8 cellular contexts compared by ENCODE assay signal in the genomic region with DNA sequence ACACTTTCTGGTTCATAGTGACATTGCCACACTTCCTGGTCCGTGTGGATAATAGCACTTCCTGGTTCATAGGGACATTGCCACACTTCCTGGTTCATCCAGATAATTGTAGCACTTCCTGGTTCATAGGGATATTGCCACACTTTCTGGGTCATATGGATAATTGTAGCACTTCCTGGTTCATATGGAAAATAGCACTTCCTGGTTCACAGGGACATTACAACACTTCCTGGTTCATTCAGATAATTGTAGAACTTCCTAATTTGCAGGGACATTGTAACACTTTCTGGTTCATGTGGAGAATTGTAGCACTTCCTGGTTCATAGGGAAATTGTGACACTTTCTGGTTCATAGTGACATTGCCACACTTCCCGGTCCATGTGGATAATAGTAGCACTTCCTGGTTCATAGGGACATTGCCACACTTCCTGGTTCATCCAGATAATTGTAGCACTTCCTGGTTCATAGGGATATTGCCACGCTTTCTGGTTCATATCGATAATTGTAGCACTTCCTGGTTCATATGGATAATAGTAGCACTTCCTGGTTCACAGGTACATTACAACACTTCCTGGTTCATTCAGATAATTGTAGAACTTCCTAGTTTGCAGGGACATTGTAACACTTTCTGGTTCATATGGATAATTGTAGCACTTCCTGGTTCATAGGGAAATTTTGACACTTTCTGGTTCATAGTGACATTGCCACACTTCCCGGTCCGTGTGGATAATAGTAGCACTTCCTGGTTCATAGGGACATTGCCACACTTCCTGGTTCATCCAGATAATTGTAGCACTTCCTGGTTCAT. TPM values are rescaled to one million over a fixed set of nuclear protein-coding genes. Genes with fewer than 3 reads are reported as not detected.
DNase-seq lines count a peak whose midpoint lies in the region; ATAC-seq and TF ChIP-seq lines count a peak whose summit lies in the region.
"Not testable (repeated sequence)": the region's sequence is repeated elsewhere in the genome, so short reads cannot be mapped to it uniquely, and the experiment has no call there.

No MANE protein-coding gene starts in this region.

- peak overlapping the region; percentile 64 for H3K27ac ChIP-seq in suprapubic skin

- not testable (repeated sequence) for DNase-seq in CD14-positive monocyte (ENCODE audit: low spot score); natural killer cell treated with Interleukin-12 subunit alpha and Interleukin-12 subunit beta and Interleukin-15 and Interleukin-18, amount 100 ng/mL, for 72 hours (ENCODE audit: low spot score); suprapubic skin (ENCODE audit: low spot score in 2 of 2)
- DNase-seq in RKO (ENCODE audit: low spot score) = peak; percentile 95
- DNase-seq in activated CD4-positive, alpha-beta memory T cell treated with anti-CD3 and anti-CD28 coated beads for 36 hours = peak; percentile 38
- peak; percentile 40 to 66 (median 47) for DNase-seq in effector memory CD8-positive, alpha-beta T cell

- H3K27me3 ChIP-seq in suprapubic skin = not testable (repeated sequence)

- not testable (repeated sequence) for H3K4me3 Mint-ChIP-seq in CD14-positive monocyte
- peak overlapping the region; percentile 61 to 91 (median 82) for H3K4me3 Mint-ChIP-seq in IgD-negative memory B cell
- H3K4me3 Mint-ChIP-seq in activated CD4-positive, alpha-beta memory T cell treated with anti-CD3 and anti-CD28 coated beads for 36 hours = peak overlapping the region; percentile 59
- peak overlapping the region; percentile 67 for H3K4me3 Mint-ChIP-seq in activated naive CD4-positive, alpha-beta T cell treated with anti-CD3 and anti-CD28 coated beads, Interleukin-2, amount 50 U/mL, for 24 hours
- H3K4me3 Mint-ChIP-seq in effector memory CD8-positive, alpha-beta T cell = peak overlapping the region; percentile 75
- H3K4me3 Mint-ChIP-seq in natural killer cell treated with Interleukin-12 subunit alpha and Interleukin-12 subunit beta and Interleukin-15 and Interleukin-18, amount 100 ng/mL, for 72 hours = peak overlapping the region; percentile 72

- peaks cover 18% of the 10 kb centered on the region for H3K36me3 ChIP-seq in suprapubic skin

- H3K9me3 ChIP-seq in suprapubic skin = not testable (repeated sequence)

- POLR2A ChIA-PET in activated CD4-positive, alpha-beta memory T cell treated with anti-CD3 and anti-CD28 coated beads for 36 hours (lab: Charles Lee) = not testable (repeated sequence)

- H3K9me3 Mint-ChIP-seq in CD14-positive monocyte (peaks cover 33 to 53% (median 49%) of the 10 kb centered on the region in 7 donors), IgD-negative memory B cell (peaks cover 12 to 45% (median 35%) of the 10 kb centered on the region in 3 donors)
- peaks cover 42% of the 10 kb centered on the region for H3K9me3 Mint-ChIP-seq in activated CD4-positive, alpha-beta memory T cell treated with anti-CD3 and anti-CD28 coated beads for 36 hours
- H3K9me3 Mint-ChIP-seq in activated naive CD4-positive, alpha-beta T cell treated with anti-CD3 and anti-CD28 coated beads, Interleukin-2, amount 50 U/mL, for 24 hours = peaks cover 26% of the 10 kb centered on the region
- peaks cover 24 to 29% of the 10 kb centered on the region in 2 donors for H3K9me3 Mint-ChIP-seq in effector memory CD8-positive, alpha-beta T cell
- H3K9me3 Mint-ChIP-seq in natural killer cell treated with Interleukin-12 subunit alpha and Interleukin-12 subunit beta and Interleukin-15 and Interleukin-18, amount 100 ng/mL, for 72 hours = peaks cover 42% of the 10 kb centered on the region

- not testable (repeated sequence) for TF ChIP-seq EP300 in suprapubic skin (IDR thresholded peaks at IDR 0.05)

- H3K4me1 Mint-ChIP-seq in CD14-positive monocyte = not testable (repeated sequence)
- peaks cover 10 to 34% (median 20%) of the 10 kb centered on the region in 3 donors for H3K4me1 Mint-ChIP-seq in IgD-negative memory B cell
- H3K4me1 Mint-ChIP-seq in activated CD4-positive, alpha-beta memory T cell treated with anti-CD3 and anti-CD28 coated beads for 36 hours (ENCODE audit: low read depth) = peaks cover 34% of the 10 kb centered on the region
- H3K4me1 Mint-ChIP-seq in activated naive CD4-positive, alpha-beta T cell treated with anti-CD3 and anti-CD28 coated beads, Interleukin-2, amount 50 U/mL, for 24 hours = peaks cover 47% of the 10 kb centered on the region
- H3K4me1 Mint-ChIP-seq in effector memory CD8-positive, alpha-beta T cell (ENCODE audit: low read depth in 2 of 2) = peaks cover 33 to 43% of the 10 kb centered on the region in 2 donors
- peaks cover 52% of the 10 kb centered on the region in 2 donors for H3K4me1 Mint-ChIP-seq in natural killer cell treated with Interleukin-12 subunit alpha and Interleukin-12 subunit beta and Interleukin-15 and Interleukin-18, amount 100 ng/mL, for 72 hours (ENCODE audit: low read depth in 2 of 2)

- intact Hi-C loops in CD14-positive monocyte (cut with micrococcal nuclease) = loop anchor here (5.0 kb wide), 3 partner anchors 66 to 81 kb away; no protein-coding TSS in a partner anchor
- intact Hi-C loops in activated CD4-positive, alpha-beta memory T cell treated with anti-CD3 and anti-CD28 coated beads for 36 hours (cut with micrococcal nuclease) = loop anchor here (1.0 kb wide), 4 partner anchors 22 to 1178 kb away; no protein-coding TSS in a partner anchor

- peak overlapping the region; percentile 82 to 95 (median 90) for H3K27ac Mint-ChIP-seq in CD14-positive monocyte
- peak overlapping the region; percentile 90 to 100 (median 99) for H3K27ac Mint-ChIP-seq in IgD-negative memory B cell
- peak overlapping the region; percentile 96 for H3K27ac Mint-ChIP-seq in activated CD4-positive, alpha-beta memory T cell treated with anti-CD3 and anti-CD28 coated beads for 36 hours
- H3K27ac Mint-ChIP-seq in activated naive CD4-positive, alpha-beta T cell treated with anti-CD3 and anti-CD28 coated beads, Interleukin-2, amount 50 U/mL, for 24 hours = peak overlapping the region; percentile 98
- peak overlapping the region; percentile 98 to 99 for H3K27ac Mint-ChIP-seq in effector memory CD8-positive, alpha-beta T cell
- peak overlapping the region; percentile 97 for H3K27ac Mint-ChIP-seq in natural killer cell treated with Interleukin-12 subunit alpha and Interleukin-12 subunit beta and Interleukin-15 and Interleukin-18, amount 100 ng/mL, for 72 hours

- not testable (repeated sequence) for H3K4me1 ChIP-seq in suprapubic skin

- H3K27me3 Mint-ChIP-seq in CD14-positive monocyte (ENCODE audit: low read depth in 3 of 3) = peaks cover 0 to 28% (median 0%) of the 10 kb centered on the region in 3 donors
- H3K27me3 Mint-ChIP-seq in IgD-negative memory B cell; activated CD4-positive, alpha-beta memory T cell treated with anti-CD3 and anti-CD28 coated beads for 36 hours; activated naive CD4-positive, alpha-beta T cell treated with anti-CD3 and anti-CD28 coated beads, Interleukin-2, amount 50 U/mL, for 24 hours; effector memory CD8-positive, alpha-beta T cell; natural killer cell treated with Interleukin-12 subunit alpha and Interleukin-12 subunit beta and Interleukin-15 and Interleukin-18, amount 100 ng/mL, for 72 hours: not testable (repeated sequence)

- not testable (repeated sequence) for TF ChIP-seq POLR2A in suprapubic skin (IDR thresholded peaks at IDR 0.05)

- WGBS in suprapubic skin = 85% methylated on average over 6 of the region's 6 CpGs

- not testable (repeated sequence) for ATAC-seq in effector memory CD8-positive, alpha-beta T cell (replicated peaks); natural killer cell treated with Interleukin-12 subunit alpha and Interleukin-12 subunit beta and Interleukin-15 and Interleukin-18, amount 100 ng/mL, for 72 hours

- H3K4me3 ChIP-seq in suprapubic skin = not testable (repeated sequence)

- TF ChIP-seq CTCF in CD14-positive monocyte (IDR thresholded peaks at IDR 0.05); suprapubic skin (IDR thresholded peaks at IDR 0.05): not testable (repeated sequence)

- peaks cover 62 to 79% of the 10 kb centered on the region in 2 donors for H3K36me3 Mint-ChIP-seq in CD14-positive monocyte
- peaks cover 17% of the 10 kb centered on the region for H3K36me3 Mint-ChIP-seq in IgD-negative memory B cell
- peaks cover 65% of the 10 kb centered on the region for H3K36me3 Mint-ChIP-seq in activated CD4-positive, alpha-beta memory T cell treated with anti-CD3 and anti-CD28 coated beads for 36 hours
- peaks cover 53% of the 10 kb centered on the region for H3K36me3 Mint-ChIP-seq in activated naive CD4-positive, alpha-beta T cell treated with anti-CD3 and anti-CD28 coated beads, Interleukin-2, amount 50 U/mL, for 24 hours
- peaks cover 47% of the 10 kb centered on the region for H3K36me3 Mint-ChIP-seq in effector memory CD8-positive, alpha-beta T cell (ENCODE audit: insufficient read depth)
- H3K36me3 Mint-ChIP-seq in natural killer cell treated with Interleukin-12 subunit alpha and Interleukin-12 subunit beta and Interleukin-15 and Interleukin-18, amount 100 ng/mL, for 72 hours = peaks cover 61% of the 10 kb centered on the region

- CTCF ChIA-PET in activated CD4-positive, alpha-beta memory T cell treated with anti-CD3 and anti-CD28 coated beads for 36 hours (lab: Charles Lee) = not testable (repeated sequence)

RNA-seq across cellular contexts. Expression of gene CD99, which starts 60.0 kb away (rescaled TPM):
- polyA plus RNA-seq in CD14-positive monocyte (100 to 1,000 TPM; 184 to 217 TPM), IgD-negative memory B cell (278 TPM)
- total RNA-seq in activated CD4-positive, alpha-beta memory T cell treated with anti-CD3 and anti-CD28 coated beads for 36 hours = 100 to 1,000 TPM; 282 to 283 TPM
- 100 to 1,000 TPM; 121 to 159 TPM for total RNA-seq in natural killer cell treated with Interleukin-12 subunit alpha and Interleukin-12 subunit beta and Interleukin-15 and Interleukin-18, amount 100 ng/mL, for 72 hours
- total RNA-seq in suprapubic skin = 100 to 1,000 TPM; 162 to 192 (median 179) TPM
